19 cellular contexts compared by ENCODE assay signal in genomic region chr17:16033729-16034349, GRCh38. TPM values are rescaled to one million over a fixed set of nuclear protein-coding genes. Genes with fewer than 3 reads are reported as not detected.
A peak's percentile ranks its signal among the peaks of the same experiment; 100 is the strongest.
DNase-seq lines count a peak whose midpoint lies in the region; ATAC-seq and TF ChIP-seq lines count a peak whose summit lies in the region.
"Had no signal": no experiment of that assay in that cellular context is flagged by ENCODE, and none has a peak within 500 bp of the region (broad histone marks: within the 10 kb centered on the region; RNA-seq: fewer than 3 reads in every experiment).

No MANE protein-coding gene starts in this region.

- H3K4me3 Mint-ChIP-seq in activated T-cell treated with anti-CD3 and anti-CD28 coated beads, Interleukin-2, amount 50 U/mL, for 72 hours: no peak overlapping the region
- peak overlapping the region in 1 of 2 donors; percentile 14 for H3K4me3 Mint-ChIP-seq in stimulated activated naive B cell treated with anti-CD40 and anti-IgM and Interleukin-4, amounts not matched to agents 10 μg/mL and 1 μg/mL and 100 μg/mL, for 72 hours
- H3K4me3 Mint-ChIP-seq: CD14-positive monocyte had no signal

- intact Hi-C loops in left lung (cut with DNase I): no loop called here

- no peak for DNase-seq in activated T-cell treated with anti-CD3 and anti-CD28 coated beads, Interleukin-2, amount 50 U/mL, for 72 hours
- DNase-seq in activated T-cell treated with anti-CD3 and anti-CD28 coated beads, Interleukin-2, amount 50 U/mL, for 48 hours: no peak
- DNase-seq in NCI-H526 (lab: John Stamatoyannopoulos, UW): peak; percentile 76 to 81
- DNase-seq in left lung: no peak
- DNase-seq in stimulated activated naive B cell treated with anti-CD40 and anti-IgM and Interleukin-4, amounts not matched to agents 10 μg/mL and 1 μg/mL and 100 μg/mL, for 72 hours: no peak
- DNase-seq in NCI-H1092 treated with DMSO at 0.1 percent for 48 hours (lab: John Stamatoyannopoulos, UW): no peak
- DNase-seq in effector CD4-positive, alpha-beta T cell: no peak
- DNase-seq: Calu3; GF-D8; GM23248; IMR-90; NCI-H146; NCI-H226; NCI-H69; NK-92 treated with Interleukin-12 subunit alpha and Interleukin-12 subunit beta, amount 100 ng/mL, for 24 hours; OCI-M1 had no signal

- no peak overlapping the region for H3K4me3 ChIP-seq in left lung
- H3K4me3 ChIP-seq: GM23248 had no signal

- H3K9me3 Mint-ChIP-seq in activated T-cell treated with anti-CD3 and anti-CD28 coated beads, Interleukin-2, amount 50 U/mL, for 72 hours: no peaks in the 10 kb centered on the region
- H3K9me3 Mint-ChIP-seq in stimulated activated naive B cell treated with anti-CD40 and anti-IgM and Interleukin-4, amounts not matched to agents 10 μg/mL and 1 μg/mL and 100 μg/mL, for 72 hours: no peaks in the 10 kb centered on the region

- peaks cover 0 to 5% of the 10 kb centered on the region in 2 donors for H3K4me1 ChIP-seq in left lung

- H3K27ac Mint-ChIP-seq in activated T-cell treated with anti-CD3 and anti-CD28 coated beads, Interleukin-2, amount 50 U/mL, for 72 hours: peak overlapping the region; percentile 65
- peak overlapping the region; percentile 56 for H3K27ac Mint-ChIP-seq in stimulated activated naive B cell treated with anti-CD40 and anti-IgM and Interleukin-4, amounts not matched to agents 10 μg/mL and 1 μg/mL and 100 μg/mL, for 72 hours

- no peak overlapping the region for H3K27ac ChIP-seq in left lung
- H3K27ac ChIP-seq: GM23248, RWPE1 had no signal

- peaks cover 4 to 35% of the 10 kb centered on the region in 2 donors for H3K36me3 Mint-ChIP-seq in activated T-cell treated with anti-CD3 and anti-CD28 coated beads, Interleukin-2, amount 50 U/mL, for 72 hours (ENCODE audit: insufficient read depth in 2 of 2)
- peaks cover 47 to 59% of the 10 kb centered on the region in 2 donors for H3K36me3 Mint-ChIP-seq in stimulated activated naive B cell treated with anti-CD40 and anti-IgM and Interleukin-4, amounts not matched to agents 10 μg/mL and 1 μg/mL and 100 μg/mL, for 72 hours

- no peaks in the 10 kb centered on the region for H3K27me3 ChIP-seq in left lung

- peaks cover 8 to 97% of the 10 kb centered on the region in 2 donors for H3K36me3 ChIP-seq in left lung

- no peak for TF ChIP-seq CTCF in left lung (IDR thresholded peaks at IDR 0.05)

- peaks cover 27% of the 10 kb centered on the region for H3K4me1 Mint-ChIP-seq in activated T-cell treated with anti-CD3 and anti-CD28 coated beads, Interleukin-2, amount 50 U/mL, for 72 hours (ENCODE audit: low read depth)
- H3K4me1 Mint-ChIP-seq in stimulated activated naive B cell treated with anti-CD40 and anti-IgM and Interleukin-4, amounts not matched to agents 10 μg/mL and 1 μg/mL and 100 μg/mL, for 72 hours: peaks cover 11 to 15% of the 10 kb centered on the region in 2 donors
- H3K4me1 Mint-ChIP-seq: CD14-positive monocyte had no signal

- no peak for ATAC-seq in activated T-cell treated with anti-CD3 and anti-CD28 coated beads, Interleukin-2, amount 50 U/mL, for 72 hours (replicated peaks in 1 of 2)
- peak; percentile 62 for ATAC-seq in left lung
- peak in 1 of 2 donors; percentile 64 for ATAC-seq in stimulated activated naive B cell treated with anti-CD40 and anti-IgM and Interleukin-4, amounts not matched to agents 10 μg/mL and 1 μg/mL and 100 μg/mL, for 72 hours (replicated peaks)
- no peak for ATAC-seq in HG03159 (IDR thresholded peaks at IDR 0.05; ENCODE audit: unreplicated experiment)

- H3K9me3 ChIP-seq in left lung: no peaks in the 10 kb centered on the region

- no peaks in the 10 kb centered on the region for H3K27me3 Mint-ChIP-seq in activated T-cell treated with anti-CD3 and anti-CD28 coated beads, Interleukin-2, amount 50 U/mL, for 72 hours (ENCODE audit: low read depth)
- H3K27me3 Mint-ChIP-seq in stimulated activated naive B cell treated with anti-CD40 and anti-IgM and Interleukin-4, amounts not matched to agents 10 μg/mL and 1 μg/mL and 100 μg/mL, for 72 hours: no peaks in the 10 kb centered on the region

RNA-seq across cellular contexts. Expression of gene TTC19, which starts 34.2 kb away (rescaled TPM):
- total RNA-seq in activated T-cell treated with anti-CD3 and anti-CD28 coated beads, Interleukin-2, amount 50 U/mL, for 72 hours: 10 to 100 TPM; 33.6 to 37.5 TPM
- 10 to 100 TPM; 31.6 to 34.0 TPM for total RNA-seq in left lung

RNA-seq across cellular contexts. Expression of gene ZSWIM7, which starts 34.3 kb away (rescaled TPM):
- total RNA-seq in activated T-cell treated with anti-CD3 and anti-CD28 coated beads, Interleukin-2, amount 50 U/mL, for 72 hours: 10 to 100 TPM; 14.2 to 14.6 TPM
- 10 to 100 TPM; 22.6 to 26.7 TPM for total RNA-seq in left lung

Comparison
In these comparisons a context has a peak if more than half of its experiments do, and no peak if none do; other contexts are left out.
1. DNase-seq: peak in NCI-H526 (2 of 2); none in activated T-cell treated with anti-CD3 and anti-CD28 coated beads, Interleukin-2, amount 50 U/mL, for 72 hours (0 of 2), activated T-cell treated with anti-CD3 and anti-CD28 coated beads, Interleukin-2, amount 50 U/mL, for 48 hours (0 of 2), left lung (0 of 2), stimulated activated naive B cell treated with anti-CD40 and anti-IgM and Interleukin-4, amounts not matched to agents 10 μg/mL and 1 μg/mL and 100 μg/mL, for 72 hours (single experiment), NCI-H1092 treated with DMSO at 0.1 percent for 48 hours (single experiment) and effector CD4-positive, alpha-beta T cell (single experiment).